In genomic region chr10:80491251-80492102, GRCh38 we compare ENCODE assay signal across 1 cellular context.
A peak's percentile ranks its signal among the peaks of the same experiment; 100 is the strongest.
TF ChIP-seq lines count a peak whose summit lies in the region.

No MANE protein-coding gene starts in this region.

TF ChIP-seq in HepG2, 621 proteins besides CTCF, POLR2A, EP300 and RAD21 (continued from another document):
- TF ChIP-seq UBTF (CRISPR knock-in tag; IDR thresholded peaks at IDR 0.05) (peak; percentile 43; the same call in 1 of the 2 replicates), MYNN (CRISPR knock-in tag; IDR thresholded peaks at IDR 0.05; ENCODE audit: low read depth) (no peak), ZNF576 (CRISPR knock-in tag; IDR thresholded peaks at IDR 0.05) (no peak), PHF8 (CRISPR knock-in tag; IDR thresholded peaks at IDR 0.05) (no peak), ZBTB3 (CRISPR knock-in tag; IDR thresholded peaks at IDR 0.05; ENCODE audit: borderline replicate concordance, low read depth) (no peak), EZH2 (conservative IDR thresholded peaks at IDR 0.05; ENCODE audit: low read depth, low read length) (no peak), ZNF839 (CRISPR knock-in tag; IDR thresholded peaks at IDR 0.05; ENCODE audit: borderline replicate concordance) (no peak), ZNF335 (CRISPR knock-in tag; IDR thresholded peaks at IDR 0.05) (peak; percentile 69; the same call in 1 of the 2 replicates), ZSCAN31 (CRISPR knock-in tag; IDR thresholded peaks at IDR 0.05; ENCODE audit: low read depth) (peak; percentile 43; the same call in 1 of the 2 replicates), HOXD1 (CRISPR knock-in tag; IDR thresholded peaks at IDR 0.05) (peak; percentile 64; the same call in 1 of the 2 replicates), GTF3A (CRISPR knock-in tag; conservative IDR thresholded peaks at IDR 0.05) (no peak), SP140L (CRISPR knock-in tag; IDR thresholded peaks at IDR 0.05; ENCODE audit: borderline replicate concordance) (no peak), PHF5A (CRISPR knock-in tag; IDR thresholded peaks at IDR 0.05; ENCODE audit: low read depth, unreplicated experiment) (peak; percentile 16), PATZ1 (CRISPR knock-in tag; IDR thresholded peaks at IDR 0.05) (peak; percentile 94), ZNF770 (CRISPR knock-in tag; IDR thresholded peaks at IDR 0.05) (0 out of 2 replicates have a peak, but pooled peaks have one; percentile 20), NCOA1 (CRISPR knock-in tag; IDR thresholded peaks at IDR 0.05) (no peak), ZNF574 (CRISPR knock-in tag; IDR thresholded peaks at IDR 0.05) (peak; percentile 61; the same call in 1 of the 2 replicates), NAIF1 (CRISPR knock-in tag; IDR thresholded peaks at IDR 0.05; ENCODE audit: borderline replicate concordance) (no peak), FOXK2 (IDR thresholded peaks at IDR 0.05) (no peak), ZNF543 (CRISPR knock-in tag; IDR thresholded peaks at IDR 0.05) (no peak), ARID4A (CRISPR knock-in tag; IDR thresholded peaks at IDR 0.05; ENCODE audit: borderline replicate concordance) (peak; percentile 63; the same call in 1 of the 2 replicates), CEBPG (CRISPR knock-in tag; IDR thresholded peaks at IDR 0.05) (peak; percentile 90), ZNF331 (CRISPR knock-in tag; IDR thresholded peaks at IDR 0.05) (peak; percentile 40; the same call in 1 of the 2 replicates), DNMT1 (CRISPR knock-in tag; IDR thresholded peaks at IDR 0.05) (no peak), GPBP1L1 (CRISPR knock-in tag; IDR thresholded peaks at IDR 0.05) (no peak), MTA1 (CRISPR knock-in tag; IDR thresholded peaks at IDR 0.05; ENCODE audit: borderline replicate concordance) (0 out of 2 replicates have a peak, but pooled peaks have one; percentile 31), AGO2 (optimal IDR thresholded peaks at IDR 0.05; ENCODE audit: low read depth, low read length) (no peak), ZNF24 (IDR thresholded peaks at IDR 0.05) (no peak), NONO (IDR thresholded peaks at IDR 0.05) (no peak), NONO (CRISPR knock-in tag; conservative IDR thresholded peaks at IDR 0.05) (peak; percentile 76), ZFYVE20 (CRISPR knock-in tag; IDR thresholded peaks at IDR 0.05; ENCODE audit: borderline replicate concordance, low read depth) (no peak), ZNF766 (CRISPR knock-in tag; IDR thresholded peaks at IDR 0.05; ENCODE audit: borderline replicate concordance) (0 out of 2 replicates have a peak, but pooled peaks have one; percentile 5), HDAC2 (CRISPR knock-in tag; IDR thresholded peaks at IDR 0.05) (peak; percentile 90), ZNF644 (CRISPR knock-in tag; IDR thresholded peaks at IDR 0.05; ENCODE audit: low read depth) (peak; percentile 87)
